ENCODE assay signal across 18 cellular contexts in the genomic region with DNA sequence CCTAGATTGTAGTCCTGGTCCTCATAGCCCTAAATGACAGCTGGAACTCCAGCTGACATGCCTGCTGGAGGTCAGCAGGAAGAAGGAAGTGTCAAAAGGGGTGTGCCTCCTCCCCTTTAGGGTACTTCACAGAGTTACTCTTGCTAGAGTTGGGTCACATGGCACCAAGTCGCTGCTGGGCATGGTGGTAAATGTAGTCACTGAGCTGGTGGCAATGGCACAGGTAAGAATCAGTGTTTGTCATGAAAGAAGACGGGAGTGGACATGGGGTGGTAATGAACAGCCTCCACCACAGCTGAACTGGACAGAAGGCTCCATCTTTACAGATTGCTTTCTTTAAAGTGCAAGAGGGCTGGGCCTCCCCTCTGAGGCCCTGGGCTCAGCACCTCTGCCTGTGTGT.
"Had no signal": no experiment of that assay in that cellular context is flagged by ENCODE, and none has a peak within 500 bp of the region (broad histone marks: within the 10 kb centered on the region; RNA-seq: fewer than 3 reads in every experiment).

No MANE protein-coding gene starts in this region.

- H3K27me3 Mint-ChIP-seq: effector memory CD8-positive, alpha-beta T cell; naive thymus-derived CD4-positive, alpha-beta T cell had no signal

- H3K9me3 Mint-ChIP-seq: dendritic cell treated with granulocyte-macrophage colony-stimulating factor and Interleukin-4, amounts not matched to agents 40 ng/mL and 50 ng/mL, for 4 days had no signal

- H3K27ac ChIP-seq: foreskin keratinocyte, hepatocyte, neutrophil, testis, tibial nerve had no signal

- H3K27ac Mint-ChIP-seq: dendritic cell treated with granulocyte-macrophage colony-stimulating factor and Interleukin-4, amounts not matched to agents 40 ng/mL and 50 ng/mL, for 4 days; effector memory CD8-positive, alpha-beta T cell; naive thymus-derived CD4-positive, alpha-beta T cell; nephron progenitor cell had no signal

- ATAC-seq: effector memory CD8-positive, alpha-beta T cell; foreskin keratinocyte; left colon; left ventricle myocardium superior; naive thymus-derived CD4-positive, alpha-beta T cell; right cardiac atrium had no signal

- H3K4me3 Mint-ChIP-seq: dendritic cell treated with granulocyte-macrophage colony-stimulating factor and Interleukin-4, amounts not matched to agents 40 ng/mL and 50 ng/mL, for 4 days; effector memory CD8-positive, alpha-beta T cell; naive thymus-derived CD4-positive, alpha-beta T cell; nephron progenitor cell had no signal

- H3K36me3 ChIP-seq: neutrophil, tibial nerve had no signal

- DNase-seq: cerebellar nuclear complex; effector memory CD8-positive, alpha-beta T cell; foreskin keratinocyte; left colon; left ventricle myocardium superior; mesenchymal stem cell; naive thymus-derived CD4-positive, alpha-beta T cell; nephron progenitor cell; right cardiac atrium; small intestine; stimulated activated CD4-positive, alpha-beta T cell treated with anti-CD3 and anti-CD28 coated beads, Interleukin-2, amount 100 ng/mL, for 48 hours; stimulated activated naive CD4-positive, alpha-beta T cell treated with Interleukin-2 at 50 U/mL for 16 hours; testis had no signal

- H3K4me1 ChIP-seq: foreskin keratinocyte, testis, tibial nerve had no signal

- H3K4me3 ChIP-seq: hepatocyte, lung, testis, tibial nerve had no signal

- H3K27me3 ChIP-seq: foreskin keratinocyte, hepatocyte, neutrophil, testis, tibial nerve had no signal

- H3K9me3 ChIP-seq: neutrophil, testis had no signal
